In the genomic region with DNA sequence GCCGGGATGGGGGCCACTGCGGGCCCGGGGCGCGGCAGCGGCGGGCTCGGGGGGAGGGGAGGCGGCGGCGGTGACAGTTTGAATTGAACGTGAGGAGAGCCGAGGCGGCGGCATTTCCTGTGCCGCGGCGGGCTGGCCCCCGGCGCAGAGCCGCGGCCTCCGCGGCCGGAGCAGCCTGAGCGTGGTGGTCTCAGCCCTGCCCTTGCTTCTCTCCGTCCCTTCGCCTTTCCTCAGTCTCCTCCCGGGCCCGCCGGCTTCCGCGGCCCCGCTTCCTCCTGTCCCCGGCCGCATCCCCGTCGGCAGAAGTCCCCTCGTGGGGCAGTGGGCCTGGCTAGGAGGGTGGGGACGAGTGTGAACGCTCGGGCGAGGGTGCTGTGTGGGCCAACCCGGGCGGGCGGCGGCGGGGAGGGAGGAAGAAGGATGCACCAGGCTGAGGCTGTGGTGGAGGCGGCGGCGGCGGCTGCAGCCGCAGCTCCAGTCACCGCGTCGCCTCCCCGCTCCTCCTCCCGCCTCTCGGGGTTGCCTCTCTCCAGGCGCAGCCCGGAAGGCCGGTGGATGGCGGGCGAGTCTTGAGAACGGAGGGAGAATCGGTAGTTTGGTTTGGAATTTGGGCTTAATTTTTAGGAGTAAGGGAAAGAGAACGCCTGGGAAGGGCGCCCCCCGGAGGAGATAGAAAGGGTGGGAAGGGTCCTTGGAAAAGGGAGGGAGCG, we compare ENCODE assay signal across 1 cellular context.
A peak's percentile ranks its signal among the peaks of the same experiment; 100 is the strongest.
TF ChIP-seq lines count a peak whose summit lies in the region.

No MANE protein-coding gene starts in this region.

TF ChIP-seq in GM12878, 131 proteins besides CTCF, POLR2A, EP300 and RAD21 (continued from another document and continues in another):
- TF ChIP-seq, protein P1, sequence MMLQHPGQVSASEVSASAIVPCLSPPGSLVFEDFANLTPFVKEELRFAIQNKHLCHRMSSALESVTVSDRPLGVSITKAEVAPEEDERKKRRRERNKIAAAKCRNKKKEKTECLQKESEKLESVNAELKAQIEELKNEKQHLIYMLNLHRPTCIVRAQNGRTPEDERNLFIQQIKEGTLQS (IDR thresholded peaks at IDR 0.05; ENCODE audit: borderline replicate concordance, extremely low read depth, low read depth, low read length), result no peak
- TF ChIP-seq, protein P2, sequence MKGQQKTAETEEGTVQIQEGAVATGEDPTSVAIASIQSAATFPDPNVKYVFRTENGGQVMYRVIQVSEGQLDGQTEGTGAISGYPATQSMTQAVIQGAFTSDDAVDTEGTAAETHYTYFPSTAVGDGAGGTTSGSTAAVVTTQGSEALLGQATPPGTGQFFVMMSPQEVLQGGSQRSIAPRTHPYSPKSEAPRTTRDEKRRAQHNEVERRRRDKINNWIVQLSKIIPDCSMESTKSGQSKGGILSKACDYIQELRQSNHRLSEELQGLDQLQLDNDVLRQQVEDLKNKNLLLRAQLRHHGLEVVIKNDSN (IDR thresholded peaks at IDR 0.05; ENCODE audit: borderline replicate concordance, extremely low read length, insufficient read depth, low read depth, low read length), result no peak
- TF ChIP-seq NFIC (IDR thresholded peaks at IDR 0.05; ENCODE audit: low read depth, low read length), result peak; percentile 14; the same call in 1 of the 2 replicates
- TF ChIP-seq, protein P3, sequence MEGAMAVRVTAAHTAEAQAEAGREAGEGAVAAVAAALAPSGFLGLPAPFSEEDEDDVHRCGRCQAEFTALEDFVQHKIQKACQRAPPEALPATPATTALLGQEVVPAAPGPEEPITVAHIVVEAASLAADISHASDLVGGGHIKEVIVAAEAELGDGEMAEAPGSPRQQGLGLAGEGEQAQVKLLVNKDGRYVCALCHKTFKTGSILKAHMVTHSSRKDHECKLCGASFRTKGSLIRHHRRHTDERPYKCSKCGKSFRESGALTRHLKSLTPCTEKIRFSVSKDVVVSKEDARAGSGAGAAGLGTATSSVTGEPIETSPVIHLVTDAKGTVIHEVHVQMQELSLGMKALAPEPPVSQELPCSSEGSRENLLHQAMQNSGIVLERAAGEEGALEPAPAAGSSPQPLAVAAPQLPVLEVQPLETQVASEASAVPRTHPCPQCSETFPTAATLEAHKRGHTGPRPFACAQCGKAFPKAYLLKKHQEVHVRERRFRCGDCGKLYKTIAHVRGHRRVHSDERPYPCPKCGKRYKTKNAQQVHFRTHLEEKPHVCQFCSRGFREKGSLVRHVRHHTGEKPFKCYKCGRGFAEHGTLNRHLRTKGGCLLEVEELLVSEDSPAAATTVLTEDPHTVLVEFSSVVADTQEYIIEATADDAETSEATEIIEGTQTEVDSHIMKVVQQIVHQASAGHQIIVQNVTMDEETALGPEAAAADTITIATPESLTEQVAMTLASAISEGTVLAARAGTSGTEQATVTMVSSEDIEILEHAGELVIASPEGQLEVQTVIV (IDR thresholded peaks at IDR 0.05; ENCODE audit: borderline replicate concordance, partially characterized antibody), result no peak
- peak; percentile 91 for TF ChIP-seq EED (IDR thresholded peaks at IDR 0.05; ENCODE audit: low read depth)
- TF ChIP-seq JUNB (IDR thresholded peaks at IDR 0.05), result no peak
- TF ChIP-seq NFYA (IDR thresholded peaks at IDR 0.05; ENCODE audit: borderline replicate concordance, low read depth, low read length), result no peak
- TF ChIP-seq SMAD1 (IDR thresholded peaks at IDR 0.05; ENCODE audit: low read depth, partially characterized antibody), result no peak
- TF ChIP-seq NR2C2 (IDR thresholded peaks at IDR 0.05; ENCODE audit: borderline replicate concordance, control insufficient read depth, insufficient read length, low read depth), result no peak
- TF ChIP-seq SUZ12 (IDR thresholded peaks at IDR 0.05; ENCODE audit: unreplicated experiment), result no peak
- TF ChIP-seq MEF2B (IDR thresholded peaks at IDR 0.05; ENCODE audit: partially characterized antibody, poor library complexity, severe bottlenecking), result no peak
- TF ChIP-seq FOXM1 (IDR thresholded peaks at IDR 0.05; ENCODE audit: low read depth, low read length), result 0 out of 2 replicates have a peak, but pooled peaks have one; percentile 6
- TF ChIP-seq BRCA1 (IDR thresholded peaks at IDR 0.05; ENCODE audit: low read depth, low read length), result no peak
- no peak for TF ChIP-seq NRF1 (conservative IDR thresholded peaks at IDR 0.05; ENCODE audit: low read depth, low read length)
- TF ChIP-seq CHD2 (IDR thresholded peaks at IDR 0.05; ENCODE audit: borderline replicate concordance, low read depth, low read length), result no peak
- TF ChIP-seq PAX8 (IDR thresholded peaks at IDR 0.05), result no peak
- TF ChIP-seq ZNF274 (IDR thresholded peaks at IDR 0.05; ENCODE audit: insufficient read depth, insufficient read length), result no peak
- TF ChIP-seq, protein P4, sequence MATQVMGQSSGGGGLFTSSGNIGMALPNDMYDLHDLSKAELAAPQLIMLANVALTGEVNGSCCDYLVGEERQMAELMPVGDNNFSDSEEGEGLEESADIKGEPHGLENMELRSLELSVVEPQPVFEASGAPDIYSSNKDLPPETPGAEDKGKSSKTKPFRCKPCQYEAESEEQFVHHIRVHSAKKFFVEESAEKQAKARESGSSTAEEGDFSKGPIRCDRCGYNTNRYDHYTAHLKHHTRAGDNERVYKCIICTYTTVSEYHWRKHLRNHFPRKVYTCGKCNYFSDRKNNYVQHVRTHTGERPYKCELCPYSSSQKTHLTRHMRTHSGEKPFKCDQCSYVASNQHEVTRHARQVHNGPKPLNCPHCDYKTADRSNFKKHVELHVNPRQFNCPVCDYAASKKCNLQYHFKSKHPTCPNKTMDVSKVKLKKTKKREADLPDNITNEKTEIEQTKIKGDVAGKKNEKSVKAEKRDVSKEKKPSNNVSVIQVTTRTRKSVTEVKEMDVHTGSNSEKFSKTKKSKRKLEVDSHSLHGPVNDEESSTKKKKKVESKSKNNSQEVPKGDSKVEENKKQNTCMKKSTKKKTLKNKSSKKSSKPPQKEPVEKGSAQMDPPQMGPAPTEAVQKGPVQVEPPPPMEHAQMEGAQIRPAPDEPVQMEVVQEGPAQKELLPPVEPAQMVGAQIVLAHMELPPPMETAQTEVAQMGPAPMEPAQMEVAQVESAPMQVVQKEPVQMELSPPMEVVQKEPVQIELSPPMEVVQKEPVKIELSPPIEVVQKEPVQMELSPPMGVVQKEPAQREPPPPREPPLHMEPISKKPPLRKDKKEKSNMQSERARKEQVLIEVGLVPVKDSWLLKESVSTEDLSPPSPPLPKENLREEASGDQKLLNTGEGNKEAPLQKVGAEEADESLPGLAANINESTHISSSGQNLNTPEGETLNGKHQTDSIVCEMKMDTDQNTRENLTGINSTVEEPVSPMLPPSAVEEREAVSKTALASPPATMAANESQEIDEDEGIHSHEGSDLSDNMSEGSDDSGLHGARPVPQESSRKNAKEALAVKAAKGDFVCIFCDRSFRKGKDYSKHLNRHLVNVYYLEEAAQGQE (IDR thresholded peaks at IDR 0.05; ENCODE audit: low read depth, low read length), result no peak
- no peak for TF ChIP-seq KAT2A (conservative IDR thresholded peaks at IDR 0.05; ENCODE audit: control insufficient read depth, low read depth, low read length)
- TF ChIP-seq RB1 (IDR thresholded peaks at IDR 0.05; ENCODE audit: borderline replicate concordance), result no peak
- no peak for TF ChIP-seq MYC (IDR thresholded peaks at IDR 0.05; ENCODE audit: insufficient read depth, insufficient read length, insufficient replicate concordance, low read length, severe bottlenecking)
- TF ChIP-seq IKZF2 (IDR thresholded peaks at IDR 0.05), result peak; percentile 95
- TF ChIP-seq NBN (IDR thresholded peaks at IDR 0.05), result peak; percentile 37
- TF ChIP-seq E2F4 (IDR thresholded peaks at IDR 0.05; ENCODE audit: low read depth, low read length), result no peak
- TF ChIP-seq PRDM15 (CRISPR knock-in tag; IDR thresholded peaks at IDR 0.05), result no peak
- TF ChIP-seq GATAD2B (conservative IDR thresholded peaks at IDR 0.05; ENCODE audit: low read depth), result peak; percentile 66; the same call in 1 of the 2 replicates
- TF ChIP-seq SMARCA5 (IDR thresholded peaks at IDR 0.05), result 0 out of 2 replicates have a peak, but pooled peaks have one; percentile 41
- TF ChIP-seq SRF (IDR thresholded peaks at IDR 0.05; ENCODE audit: low read depth in 2 of 2, low read length in 2 of 2), result no peak
- TF ChIP-seq BACH1 (IDR thresholded peaks at IDR 0.05; ENCODE audit: borderline replicate concordance), result no peak
- no peak; the same call in 1 of the 2 replicates for TF ChIP-seq SMC3 (IDR thresholded peaks at IDR 0.05; ENCODE audit: borderline replicate concordance, low read length)
- no peak for TF ChIP-seq CBFB (IDR thresholded peaks at IDR 0.05; ENCODE audit: low read depth)
- TF ChIP-seq ZBTB33 (IDR thresholded peaks at IDR 0.05), result no peak
- TF ChIP-seq CBX5 (IDR thresholded peaks at IDR 0.05; ENCODE audit: low read depth), result no peak
- TF ChIP-seq, protein P5, sequence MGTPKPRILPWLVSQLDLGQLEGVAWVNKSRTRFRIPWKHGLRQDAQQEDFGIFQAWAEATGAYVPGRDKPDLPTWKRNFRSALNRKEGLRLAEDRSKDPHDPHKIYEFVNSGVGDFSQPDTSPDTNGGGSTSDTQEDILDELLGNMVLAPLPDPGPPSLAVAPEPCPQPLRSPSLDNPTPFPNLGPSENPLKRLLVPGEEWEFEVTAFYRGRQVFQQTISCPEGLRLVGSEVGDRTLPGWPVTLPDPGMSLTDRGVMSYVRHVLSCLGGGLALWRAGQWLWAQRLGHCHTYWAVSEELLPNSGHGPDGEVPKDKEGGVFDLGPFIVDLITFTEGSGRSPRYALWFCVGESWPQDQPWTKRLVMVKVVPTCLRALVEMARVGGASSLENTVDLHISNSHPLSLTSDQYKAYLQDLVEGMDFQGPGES (IDR thresholded peaks at IDR 0.05), result no peak
- TF ChIP-seq MAX (IDR thresholded peaks at IDR 0.05; ENCODE audit: low read depth, low read length), result no peak; the same call in 1 of the 2 replicates
- TF ChIP-seq ATF2 (IDR thresholded peaks at IDR 0.05; ENCODE audit: low read length), result no peak
- no peak; the same call in 1 of the 2 replicates for TF ChIP-seq MXI1 (IDR thresholded peaks at IDR 0.05; ENCODE audit: low read depth, low read length)
- TF ChIP-seq HDGF (IDR thresholded peaks at IDR 0.05), result no peak
- TF ChIP-seq KDM1A (IDR thresholded peaks at IDR 0.05; ENCODE audit: borderline replicate concordance), result no peak
- TF ChIP-seq RCOR1 (conservative IDR thresholded peaks at IDR 0.05; ENCODE audit: low read depth, low read length), result no peak
- TF ChIP-seq SUPT20H (IDR thresholded peaks at IDR 0.05; ENCODE audit: borderline replicate concordance, control insufficient read depth, low read depth, low read length), result no peak
- TF ChIP-seq POLR2AphosphoS5 (IDR thresholded peaks at IDR 0.05; ENCODE audit: low read length), result peak; percentile 68; the same call in 1 of the 2 replicates
- no peak for TF ChIP-seq TARDBP (IDR thresholded peaks at IDR 0.05; ENCODE audit: borderline replicate concordance)
- no peak for TF ChIP-seq TCF7 (IDR thresholded peaks at IDR 0.05; ENCODE audit: borderline replicate concordance)
